Comparison of ENCODE assay signal across 8 cellular contexts in the genomic region with DNA sequence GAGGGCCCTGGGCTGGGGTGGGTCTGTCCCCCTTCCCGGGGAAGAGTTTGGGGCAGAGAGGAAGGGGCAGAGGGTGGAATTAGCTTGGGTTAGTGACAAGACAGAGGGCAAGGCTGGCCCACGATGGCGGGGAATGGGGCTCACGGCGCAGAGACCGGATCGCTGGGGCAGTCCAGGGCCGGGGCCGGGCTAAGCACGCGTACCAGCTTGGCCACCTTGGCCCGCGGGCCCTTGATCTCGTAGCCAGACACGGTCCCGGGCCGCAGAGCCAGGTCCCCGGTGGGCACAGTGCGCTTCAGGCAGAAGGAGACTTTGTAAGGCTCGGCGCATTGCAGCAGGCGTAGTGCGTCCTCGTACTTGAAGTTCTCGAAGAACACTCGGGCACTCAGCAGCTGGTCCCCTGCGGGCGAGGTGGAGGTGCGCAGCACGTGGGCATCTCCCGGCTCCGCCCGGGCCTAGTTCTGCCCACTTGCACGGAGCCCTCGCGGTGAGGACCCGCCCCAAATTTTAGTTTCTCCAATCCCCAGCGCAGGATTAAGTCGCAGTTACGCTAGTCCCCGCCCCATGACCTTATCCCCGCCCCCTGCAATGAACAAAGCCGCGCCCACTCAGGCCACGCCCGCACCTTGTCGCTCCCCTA.
DNase-seq lines count a peak whose midpoint lies in the region; ATAC-seq lines count a peak whose summit lies in the region.

No MANE protein-coding gene starts in this region.

- ATAC-seq in GM19397 (IDR thresholded peaks at IDR 0.05; ENCODE audit: unreplicated experiment) (no peak), GM19351 (IDR thresholded peaks at IDR 0.05; ENCODE audit: unreplicated experiment) (no peak), HG03460 (IDR thresholded peaks at IDR 0.05; ENCODE audit: unreplicated experiment) (no peak), HG03520 (IDR thresholded peaks at IDR 0.05; ENCODE audit: unreplicated experiment) (no peak)

- DNase-seq in HUDEP-2 (lab: John Stamatoyannopoulos, UW; ENCODE audit: unreplicated experiment in 76 of 76) = peak in 45 of 76 experiments; percentile 14 to 77 (median 47)
- DNase-seq in activated CD4-positive, alpha-beta T cell treated with anti-CD3 and anti-CD28 coated beads for 48 hours = peak; percentile 85
- peak; percentile 85 for DNase-seq in ecto neural progenitor cell (ENCODE audit: low spot score)
- peak; percentile 44 to 69 for DNase-seq in stimulated activated CD4-positive, alpha-beta T cell treated with anti-CD3 and anti-CD28 coated beads, Interleukin-12 subunit alpha, Interleukin-12 subunit beta, amount 100 ng/mL, for 24 hours (ENCODE audit: low read depth in 2 of 2)
